ENCODE assay signal across 8 cellular contexts in the genomic region with DNA sequence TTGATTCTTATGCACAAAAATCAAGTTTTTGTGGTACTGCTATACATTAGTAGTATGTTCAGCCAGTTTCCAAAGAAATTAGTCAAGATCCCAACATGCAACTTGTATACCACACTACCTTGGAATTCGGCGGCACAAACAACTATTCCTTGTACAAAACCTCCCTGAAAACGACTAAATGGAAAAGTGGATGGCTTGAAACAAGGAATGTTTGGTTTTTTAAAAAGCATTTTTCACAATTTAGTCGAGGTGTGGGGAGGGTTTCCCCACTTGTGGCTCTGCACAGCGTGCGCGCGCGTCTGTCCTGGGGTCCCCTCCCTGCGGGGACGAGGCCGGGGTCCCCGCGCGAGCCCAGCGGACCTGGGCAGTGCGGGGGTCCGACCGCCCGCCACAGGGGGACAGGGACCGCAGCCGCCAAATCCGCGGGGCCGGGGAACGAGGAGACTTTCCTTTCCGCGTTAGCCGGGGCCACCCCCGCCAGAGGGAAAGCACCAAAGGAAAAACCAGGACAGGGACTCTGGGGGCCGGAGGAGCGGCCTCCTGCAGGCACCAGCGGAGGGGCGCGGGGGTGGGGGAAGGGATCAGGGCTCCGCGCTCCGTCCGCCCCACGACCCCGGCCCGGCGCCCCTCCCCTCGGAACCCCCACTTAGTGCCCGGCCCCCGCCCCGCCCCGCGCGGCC. TPM values are rescaled to one million over a fixed set of nuclear protein-coding genes. Genes with fewer than 3 reads are reported as not detected.
DNase-seq lines count a peak whose midpoint lies in the region; ATAC-seq and TF ChIP-seq lines count a peak whose summit lies in the region.

No MANE protein-coding gene starts in this region.

- H4K20me1 ChIP-seq in OCI-LY7 (ENCODE audit: insufficient read depth, low read length) = no peaks in the 10 kb centered on the region

- TF ChIP-seq EP300 in sigmoid colon (IDR thresholded peaks at IDR 0.05) = no peak

- H3K27me3 ChIP-seq in iPS DF 6.9 (ENCODE audit: control insufficient read depth, insufficient read depth, low read length) = no peaks in the 10 kb centered on the region
- H3K27me3 ChIP-seq in sigmoid colon = no peaks in the 10 kb centered on the region

- H3K79me2 ChIP-seq in OCI-LY7 (ENCODE audit: insufficient read depth, low read depth, low read length) = no peaks in the 10 kb centered on the region

- H3K4me1 ChIP-seq in iPS DF 6.9 (ENCODE audit: control insufficient read depth, insufficient read depth, low read length) (no peaks in the 10 kb centered on the region), sigmoid colon (peaks cover 0 to 40% (median 34%) of the 10 kb centered on the region in 4 donors), OCI-LY7 (ENCODE audit: insufficient read depth, low read length, poor library complexity, severe bottlenecking) (no peaks in the 10 kb centered on the region)

- no TSS peak for BruUV-seq in OCI-LY7 (replicated peaks; lab: Mats Ljungman, UMichigan)

- POLR2A ChIA-PET in OCI-LY7 (lab: Charles Lee) = no interaction called here

- no peak overlapping the region for H2AFZ ChIP-seq in OCI-LY7 (ENCODE audit: low read length)

- WGBS in iPS DF 6.9 (ENCODE audit: insufficient coverage, insufficient read length) = no CpG with 5 or more reads among the region's 50 CpGs
- 2 to 4% methylated on average over 49 to 50 of the region's 50 CpGs for WGBS in sigmoid colon, 2 donors

- no peak overlapping the region for H3K4me2 ChIP-seq in OCI-LY7 (ENCODE audit: low read length)

- ATAC-seq in GM19463 (IDR thresholded peaks at IDR 0.05; ENCODE audit: unreplicated experiment) = peak; percentile 20
- ATAC-seq in HG03469 (IDR thresholded peaks at IDR 0.05; ENCODE audit: unreplicated experiment) = peak; percentile 6

- TF ChIP-seq POLR2A in sigmoid colon (IDR thresholded peaks at IDR 0.05) = no peak

- no peak overlapping the region for H3K27ac ChIP-seq in iPS DF 6.9 (ENCODE audit: low read length)
- peak overlapping the region; percentile 87 to 94 (median 92) for H3K27ac ChIP-seq in sigmoid colon
- no peak overlapping the region for H3K27ac ChIP-seq in OCI-LY7 (ENCODE audit: low read depth, low read length, poor library complexity, severe bottlenecking)

- no peaks in the 10 kb centered on the region for H3K9me3 ChIP-seq in iPS DF 6.9 (ENCODE audit: control insufficient read depth, insufficient read depth, low read length)
- H3K9me3 ChIP-seq in sigmoid colon = no peaks in the 10 kb centered on the region
- H3K9me3 ChIP-seq in OCI-LY7 (ENCODE audit: low read length) = no peaks in the 10 kb centered on the region

- DNase-seq in EL = peak; percentile 55
- DNase-seq in amniotic epithelial cell (ENCODE audit: low read depth) = peak; percentile 33
- DNase-seq in iPS DF 6.9 (ENCODE audit: low read depth, low spot score) = no peak
- peak; percentile 78 for DNase-seq in sigmoid colon
- no peak for DNase-seq in NCI-H2029 treated with DMSO at 0.1 percent for 48 hours (lab: John Stamatoyannopoulos, UW)
- no peak for DNase-seq in OCI-LY7 (ENCODE audit: low spot score)

- H3K9me2 ChIP-seq in OCI-LY7 (ENCODE audit: insufficient read depth, low read length) = no peaks in the 10 kb centered on the region

- peak overlapping the region; percentile 100 for H3K4me3 ChIP-seq in iPS DF 6.9 (ENCODE audit: low read length)
- H3K4me3 ChIP-seq in sigmoid colon = peak overlapping the region; percentile 71 to 86 (median 84)
- no peak overlapping the region for H3K4me3 ChIP-seq in OCI-LY7 (ENCODE audit: low read depth, low read length, poor library complexity, severe bottlenecking)

- intact Hi-C loops in sigmoid colon (cut with DNase I) (no loop called here), OCI-LY7 (cut with micrococcal nuclease; ENCODE audit: unreplicated experiment) (no loop called here)

- TF ChIP-seq CTCF in sigmoid colon (IDR thresholded peaks at IDR 0.05) (no peak), OCI-LY7 (conservative IDR thresholded peaks at IDR 0.05; ENCODE audit: low read length) (no peak)

- H3K36me3 ChIP-seq in iPS DF 6.9 (ENCODE audit: control insufficient read depth, insufficient read depth, low read length) = no peaks in the 10 kb centered on the region
- no peaks in the 10 kb centered on the region for H3K36me3 ChIP-seq in sigmoid colon
- H3K36me3 ChIP-seq in OCI-LY7 (ENCODE audit: insufficient read depth, low read length) = no peaks in the 10 kb centered on the region

- CTCF ChIA-PET in OCI-LY7 (lab: Charles Lee; ENCODE audit: unreplicated experiment) = no interaction called here

RNA-seq across cellular contexts. Expression of gene SOCS6, which starts 0.5 kb away (rescaled TPM):
- 10 to 100 TPM; 16.6 to 23.9 (median 20.3) TPM for total RNA-seq in sigmoid colon
- 10 to 100 TPM; 11.4 to 21.7 (median 12.0) TPM for polyA plus RNA-seq in sigmoid colon
- total RNA-seq in OCI-LY7 (2014; rRNA removed; shearing (Covaris generic)) = not detected in 2 replicates
- not detected in 2 replicates for total RNA-seq in OCI-LY7 (2022)

Comparison
In these comparisons a context has a peak if more than half of its experiments do, and no peak if none do; other contexts are left out.
1. DNase-seq: peak in EL (single experiment), amniotic epithelial cell (single experiment) and sigmoid colon (single experiment); none in iPS DF 6.9 (single experiment), NCI-H2029 treated with DMSO at 0.1 percent for 48 hours (single experiment) and OCI-LY7 (single experiment).
2. H3K27ac ChIP-seq: peak in sigmoid colon (4 of 4); none in iPS DF 6.9 (single experiment) and OCI-LY7 (single experiment).
3. RNA of gene SOCS6, which starts 0.5 kb away (total RNA-seq): 16.6 to 23.9 TPM in sigmoid colon; not detected in OCI-LY7; every median in the first group is over 10 times any median in the second.